19 cellular contexts compared by ENCODE assay signal in the genomic region with DNA sequence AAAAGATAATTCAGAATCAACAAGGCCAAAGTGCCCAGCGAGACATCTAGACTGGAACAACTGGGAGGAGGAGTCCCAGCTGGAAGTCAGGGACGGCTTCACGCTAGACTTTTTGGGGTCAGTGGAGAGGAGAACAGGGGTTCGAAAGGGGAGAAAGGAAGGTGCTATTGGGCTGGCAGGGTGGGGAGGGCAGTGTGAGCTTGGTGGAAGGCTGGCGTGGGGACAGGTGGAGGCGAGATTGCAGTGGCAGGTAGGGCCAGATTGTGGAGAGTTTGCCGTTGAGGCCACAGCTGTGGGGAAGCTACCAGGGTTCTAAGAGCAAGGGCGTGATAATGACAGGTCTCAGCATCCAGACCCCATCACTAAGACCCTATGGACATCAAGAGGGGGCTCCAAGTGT. TPM values are rescaled to one million over a fixed set of nuclear protein-coding genes. Genes with fewer than 3 reads are reported as not detected.
DNase-seq lines count a peak whose midpoint lies in the region; ATAC-seq and TF ChIP-seq lines count a peak whose summit lies in the region.
"Had no signal": no experiment of that assay in that cellular context is flagged by ENCODE, and none has a peak within 500 bp of the region (broad histone marks: within the 10 kb centered on the region; RNA-seq: fewer than 3 reads in every experiment).

No MANE protein-coding gene starts in this region.

- no peaks in the 10 kb centered on the region for H3K4me1 ChIP-seq in upper lobe of right lung
- H3K4me1 ChIP-seq: A549 had no signal

- no peaks in the 10 kb centered on the region for H3K9me3 Mint-ChIP-seq in chondrocyte (ENCODE audit: low read depth)
- H3K9me3 Mint-ChIP-seq: CD4-positive, alpha-beta T cell; GM23338 had no signal

- peak; percentile 17 for DNase-seq in activated effector memory CD4-positive, alpha-beta T cell treated with anti-CD3 and anti-CD28 coated beads, Interleukin-2, amount 50 U/mL, for 16 hours
- no peak for DNase-seq in activated effector memory CD4-positive, alpha-beta T cell treated with Interleukin-2 at 50 U/mL for 16 hours
- DNase-seq in chondrocyte (ENCODE audit: low spot score), result peak; percentile 59
- DNase-seq in posterior vena cava (ENCODE audit: low spot score), result peak; percentile 22
- DNase-seq in upper lobe of right lung, result peak; percentile 36
- DNase-seq in NCI-H510A (lab: John Stamatoyannopoulos, UW), result no peak
- no peak for DNase-seq in stimulated activated CD8-positive, alpha-beta memory T cell treated with anti-CD3 and anti-CD28 coated beads, Interleukin-4, amount 100 ng/mL, for 48 hours
- DNase-seq: AML-193; CD4-positive, alpha-beta T cell; DMS79 treated with DMSO at 0.1 percent for 48 hours; GF-D8; H7; HFFc6 had no signal

- no peaks in the 10 kb centered on the region for H3K36me3 Mint-ChIP-seq in chondrocyte (ENCODE audit: low read depth)

- no peak overlapping the region for H3K4me3 Mint-ChIP-seq in chondrocyte (ENCODE audit: unreplicated experiment)
- H3K4me3 Mint-ChIP-seq: CD4-positive, alpha-beta T cell; GM23338; HFFc6 had no signal

- no peak overlapping the region for H3K4me3 ChIP-seq in upper lobe of right lung
- H3K4me3 ChIP-seq: A549, GM23338 had no signal

- H3K27ac Mint-ChIP-seq in chondrocyte (ENCODE audit: unreplicated experiment), result no peak overlapping the region
- H3K27ac Mint-ChIP-seq: CD4-positive, alpha-beta T cell; GM23338; HFFc6 had no signal

- intact Hi-C loops in posterior vena cava (cut with DNase I) (no loop called here), upper lobe of right lung (cut with DNase I) (no loop called here)

- H3K27me3 ChIP-seq in upper lobe of right lung, result no peaks in the 10 kb centered on the region

- ATAC-seq in upper lobe of right lung, result no peak
- ATAC-seq: A549, GM23338, HCT116 had no signal

- H3K4me1 Mint-ChIP-seq in chondrocyte (ENCODE audit: low read depth), result peaks cover 13% of the 10 kb centered on the region
- H3K4me1 Mint-ChIP-seq: GM23338 had no signal

- no peaks in the 10 kb centered on the region for H3K27me3 Mint-ChIP-seq in chondrocyte (ENCODE audit: low read depth)
- H3K27me3 Mint-ChIP-seq: CD4-positive, alpha-beta T cell had no signal

- no peaks in the 10 kb centered on the region for H3K9me3 ChIP-seq in upper lobe of right lung
- H3K9me3 ChIP-seq: A549 had no signal

- no peak overlapping the region for H3K27ac ChIP-seq in upper lobe of right lung
- H3K27ac ChIP-seq: 22Rv1, A549, C4-2B, HL-60 had no signal

- H3K36me3 ChIP-seq in upper lobe of right lung, result no peaks in the 10 kb centered on the region

- TF ChIP-seq CTCF in chondrocyte (IDR thresholded peaks at IDR 0.05) (no peak), upper lobe of right lung (IDR thresholded peaks at IDR 0.05) (no peak)

RNA-seq across cellular contexts. Expression of a gene that starts 10.5 kb away (rescaled TPM):
- total RNA-seq in chondrocyte, result 15.8 to 38.5 TPM (median 16.2 TPM) in 3 replicates
- 1 to 10 TPM; 1.4 to 1.7 TPM for total RNA-seq in posterior vena cava
- 2.3 TPM for total RNA-seq in upper lobe of right lung

Comparison
In these comparisons a context has a peak if more than half of its experiments do, and no peak if none do; other contexts are left out.
1. DNase-seq: peak in activated effector memory CD4-positive, alpha-beta T cell treated with anti-CD3 and anti-CD28 coated beads, Interleukin-2, amount 50 U/mL, for 16 hours (single experiment), chondrocyte (single experiment), posterior vena cava (single experiment) and upper lobe of right lung (single experiment); none in activated effector memory CD4-positive, alpha-beta T cell treated with Interleukin-2 at 50 U/mL for 16 hours (single experiment), NCI-H510A (single experiment) and stimulated activated CD8-positive, alpha-beta memory T cell treated with anti-CD3 and anti-CD28 coated beads, Interleukin-4, amount 100 ng/mL, for 48 hours (single experiment).